Comparison of ENCODE assay signal across 9 cellular contexts in the genomic region with DNA sequence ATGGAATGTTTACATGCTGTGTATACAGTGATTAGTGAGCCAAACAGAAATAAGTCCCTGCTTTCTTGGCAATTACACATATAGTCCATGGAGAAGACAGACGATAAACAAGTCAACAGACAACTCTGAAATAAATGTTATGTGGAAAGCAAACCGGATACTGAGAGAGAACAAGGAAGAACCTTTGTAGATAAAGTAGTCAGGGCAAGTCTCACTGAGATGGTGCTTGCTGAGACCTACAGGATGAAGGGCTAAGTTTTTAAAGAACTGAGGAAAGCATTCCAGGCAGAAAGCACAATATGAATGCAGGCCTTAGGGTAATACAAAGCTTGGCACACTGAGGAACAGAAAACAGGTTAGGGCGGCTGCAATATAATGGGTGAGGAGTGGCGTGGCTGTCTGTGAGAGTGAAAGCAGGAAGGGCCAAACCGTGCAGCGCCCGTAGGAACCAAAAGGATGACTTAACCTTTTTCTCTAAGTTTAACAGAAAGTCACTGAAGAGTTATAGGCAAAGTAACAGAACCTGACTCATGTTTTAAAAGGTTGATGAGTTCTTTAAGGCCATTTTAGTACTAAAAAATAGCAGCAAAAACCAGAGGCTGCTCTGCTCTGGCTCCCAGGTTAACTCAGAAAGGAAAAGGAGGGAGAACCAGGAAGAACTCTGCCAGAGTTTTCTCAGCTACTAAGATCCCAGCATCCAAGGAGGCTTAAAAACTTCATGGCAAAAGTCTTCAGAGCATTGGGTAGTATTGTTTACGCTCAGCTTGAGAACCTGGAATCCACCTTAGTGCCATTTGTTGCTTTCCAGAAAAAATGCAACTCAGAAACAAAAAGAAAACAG. TPM values are rescaled to one million over a fixed set of nuclear protein-coding genes. Genes with fewer than 3 reads are reported as not detected.
A peak's percentile ranks its signal among the peaks of the same experiment; 100 is the strongest.
DNase-seq lines count a peak whose midpoint lies in the region; ATAC-seq and TF ChIP-seq lines count a peak whose summit lies in the region.
"Had no signal": no experiment of that assay in that cellular context is flagged by ENCODE, and none has a peak within 500 bp of the region (broad histone marks: within the 10 kb centered on the region; RNA-seq: fewer than 3 reads in every experiment).

No MANE protein-coding gene starts in this region.

- H3K4me1 Mint-ChIP-seq in activated CD4-positive, alpha-beta memory T cell treated with anti-CD3 and anti-CD28 coated beads, Interleukin-2, amount 10 ng/mL, durations not matched to agents 7 days and 5 days = peaks cover 46% of the 10 kb centered on the region
- peaks cover 9% of the 10 kb centered on the region for H3K4me1 Mint-ChIP-seq in type B pancreatic cell (ENCODE audit: unreplicated experiment)

- H3K27me3 Mint-ChIP-seq in activated CD4-positive, alpha-beta memory T cell treated with anti-CD3 and anti-CD28 coated beads, Interleukin-2, amount 10 ng/mL, durations not matched to agents 7 days and 5 days = no peaks in the 10 kb centered on the region
- no peaks in the 10 kb centered on the region for H3K27me3 Mint-ChIP-seq in type B pancreatic cell

- TF ChIP-seq CTCF in AG10803 (conservative IDR thresholded peaks at IDR 0.05; ENCODE audit: low read length) = no peak
- TF ChIP-seq CTCF in type B pancreatic cell (conservative IDR thresholded peaks at IDR 0.05) = no peak

- no peaks in the 10 kb centered on the region for H3K9me3 Mint-ChIP-seq in activated CD4-positive, alpha-beta memory T cell treated with anti-CD3 and anti-CD28 coated beads, Interleukin-2, amount 10 ng/mL, durations not matched to agents 7 days and 5 days
- H3K9me3 Mint-ChIP-seq in type B pancreatic cell = no peaks in the 10 kb centered on the region

- peak overlapping the region; percentile 18 for H3K9ac ChIP-seq in iPS-15b (ENCODE audit: low read depth, low read length)

- H3K9me3 ChIP-seq in iPS-15b (ENCODE audit: control insufficient read depth, insufficient read depth, low read length) = no peaks in the 10 kb centered on the region

- DNase-seq in AG10803 (ENCODE audit: low read depth) (no peak), type B pancreatic cell (ENCODE audit: extremely low spot score, unreplicated experiment) (no peak), nucleus accumbens (lab: John Stamatoyannopoulos, UW) (no peak), NCI-H345 treated with DMSO at 0.1 percent for 48 hours (lab: John Stamatoyannopoulos, UW; ENCODE audit: unreplicated experiment) (no peak)
- DNase-seq in activated CD4-positive, alpha-beta memory T cell treated with anti-CD3 and anti-CD28 coated beads, Interleukin-2, amount 10 ng/mL, durations not matched to agents 7 days and 5 days = peak; percentile 58
- DNase-seq: DND-41 had no signal

- POLR2A ChIA-PET in activated CD4-positive, alpha-beta memory T cell treated with anti-CD3 and anti-CD28 coated beads, Interleukin-2, amount 10 ng/mL, durations not matched to agents 7 days and 5 days (lab: Charles Lee) = interaction anchor here (0.8 to 3.4 kb wide), 10 partner anchors 9 to 329 kb away, joined by 3 to 23 read pairs (median 4); a partner anchor contains a TSS

- H3K4me3 ChIP-seq in AG10803 (ENCODE audit: low read length) (peak overlapping the region; percentile 25), iPS-15b (ENCODE audit: low read depth, low read length) (no peak overlapping the region)

- peak overlapping the region; percentile 80 for H3K27ac Mint-ChIP-seq in activated CD4-positive, alpha-beta memory T cell treated with anti-CD3 and anti-CD28 coated beads, Interleukin-2, amount 10 ng/mL, durations not matched to agents 7 days and 5 days
- H3K27ac Mint-ChIP-seq in type B pancreatic cell = peak overlapping the region; percentile 79

- H3K4me1 ChIP-seq in iPS-15b (ENCODE audit: control insufficient read depth, insufficient read depth, low read length) = no peaks in the 10 kb centered on the region

- peak overlapping the region; percentile 71 for H3K4me3 Mint-ChIP-seq in activated CD4-positive, alpha-beta memory T cell treated with anti-CD3 and anti-CD28 coated beads, Interleukin-2, amount 10 ng/mL, durations not matched to agents 7 days and 5 days
- peak overlapping the region; percentile 48 for H3K4me3 Mint-ChIP-seq in type B pancreatic cell

- CTCF ChIA-PET in activated CD4-positive, alpha-beta memory T cell treated with anti-CD3 and anti-CD28 coated beads, Interleukin-2, amount 10 ng/mL, durations not matched to agents 7 days and 5 days (lab: Charles Lee) = interaction anchor here (0.9 to 4.5 kb wide), 9 partner anchors 9 to 477 kb away, joined by 3 to 29 read pairs (median 4); a partner anchor contains a TSS

- H3K27me3 ChIP-seq in iPS-15b (ENCODE audit: control insufficient read depth, insufficient read depth, low read length) = no peaks in the 10 kb centered on the region

- ATAC-seq in GM19372 (IDR thresholded peaks at IDR 0.05; ENCODE audit: low read depth, unreplicated experiment) = peak; percentile 75
- peak; percentile 85 for ATAC-seq in HG03460 (IDR thresholded peaks at IDR 0.05; ENCODE audit: unreplicated experiment)

- peaks cover 10% of the 10 kb centered on the region for H3K36me3 Mint-ChIP-seq in activated CD4-positive, alpha-beta memory T cell treated with anti-CD3 and anti-CD28 coated beads, Interleukin-2, amount 10 ng/mL, durations not matched to agents 7 days and 5 days (ENCODE audit: low read depth)
- no peaks in the 10 kb centered on the region for H3K36me3 Mint-ChIP-seq in type B pancreatic cell

- no peaks in the 10 kb centered on the region for H3K36me3 ChIP-seq in iPS-15b (ENCODE audit: control insufficient read depth, insufficient read depth, low read length)

RNA-seq across cellular contexts. Expression of a gene that starts 8.7 kb away (rescaled TPM):
- total RNA-seq in activated CD4-positive, alpha-beta memory T cell treated with anti-CD3 and anti-CD28 coated beads, Interleukin-2, amount 10 ng/mL, durations not matched to agents 7 days and 5 days = 10 to 100 TPM; 78.0 to 83.8 TPM
- total RNA-seq in type B pancreatic cell (ENCODE audit: low replicate concordance) = 28.3 and 47.5 TPM in 2 replicates

RNA-seq across cellular contexts. Expression of a gene that starts 49.9 kb away (rescaled TPM):
- total RNA-seq in activated CD4-positive, alpha-beta memory T cell treated with anti-CD3 and anti-CD28 coated beads, Interleukin-2, amount 10 ng/mL, durations not matched to agents 7 days and 5 days = 1 to 10 TPM; 2.9 to 3.6 TPM
- 1.1 and 4.4 TPM in 2 replicates for total RNA-seq in type B pancreatic cell (ENCODE audit: low replicate concordance)
